In the genomic region with DNA sequence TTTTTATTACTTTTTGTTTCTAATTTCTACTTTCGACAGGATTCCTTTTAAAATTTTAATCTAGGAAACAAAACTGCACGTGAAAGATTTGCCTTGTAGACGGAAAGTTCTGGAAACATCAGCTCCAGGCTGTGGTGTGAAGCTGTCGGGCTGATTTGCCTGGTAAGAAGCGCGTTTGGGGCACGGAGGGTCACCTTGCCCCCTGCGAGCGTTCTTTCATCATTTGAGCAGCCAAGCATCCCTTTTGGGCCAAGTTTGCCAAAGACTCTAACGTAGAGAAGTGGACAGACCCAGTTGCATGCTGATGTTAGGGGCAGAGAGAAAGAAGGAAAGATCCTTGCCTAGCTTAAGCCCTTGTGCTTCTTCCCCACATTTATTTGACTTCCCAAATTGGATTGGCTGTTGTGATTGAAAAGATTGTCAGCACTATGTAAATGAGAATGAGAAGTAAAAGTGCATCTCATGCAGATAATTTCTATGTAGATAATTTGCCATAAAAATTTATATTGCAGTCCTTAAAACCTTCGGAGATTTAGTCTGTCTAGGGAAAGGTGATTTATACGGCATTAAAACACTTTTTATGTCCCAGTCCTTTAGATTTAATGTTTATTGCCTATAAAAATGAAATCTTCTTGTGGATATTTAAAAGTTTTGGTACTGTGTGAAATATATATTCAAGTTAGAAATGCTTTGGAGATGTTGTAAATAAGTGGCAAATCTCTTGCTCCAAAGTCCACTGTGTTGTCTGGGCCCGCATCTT, we compare ENCODE assay signal across 32 cellular contexts.
DNase-seq lines count a peak whose midpoint lies in the region; ATAC-seq, FAIRE-seq and TF ChIP-seq lines count a peak whose summit lies in the region.
"Had no signal": no experiment of that assay in that cellular context is flagged by ENCODE, and none has a peak within 500 bp of the region (broad histone marks: within the 10 kb centered on the region; RNA-seq: fewer than 3 reads in every experiment).

No MANE protein-coding gene starts in this region.

- H3K4me1 ChIP-seq in thyroid gland: peaks cover 31 to 41% of the 10 kb centered on the region in 2 donors
- H3K4me1 ChIP-seq: Peyer's patch had no signal

- H3K27me3 ChIP-seq in bronchial epithelial cell (ENCODE audit: control insufficient read depth, insufficient read depth, low read length) (no peaks in the 10 kb centered on the region), thyroid gland (no peaks in the 10 kb centered on the region)
- H3K27me3 ChIP-seq: BLaER1 treated with 17β-estradiol and CSF1 and Interleukin-3, amounts not matched to agents 10 nM and 100 nM; Peyer's patch had no signal

- FAIRE-seq in bronchial epithelial cell (lab: Jason Lieb, UNC): peak; percentile 43
- FAIRE-seq: A549, G401.6, GM12878 had no signal

- H3K27ac Mint-ChIP-seq in nephron: peak overlapping the region; percentile 4 to 81 (median 68)
- H3K27ac Mint-ChIP-seq: CD4-positive, alpha-beta memory T cell had no signal

- DNase-seq in HEK293T (ENCODE audit: extremely low spot score) (no peak), bronchial epithelial cell (ENCODE audit: low read depth) (no peak), thyroid gland (peak; percentile 83 to 86), GM19238 (ENCODE audit: insufficient read length, low spot score) (no peak), HT-29 (ENCODE audit: low spot score) (no peak)
- DNase-seq in stimulated activated naive CD4-positive, alpha-beta T cell (lab: John Stamatoyannopoulos, UW): no peak
- DNase-seq: AML-193; CD4-positive, alpha-beta memory T cell; COR-L47; DMS53; H7; HFFc6; NCI-H1092; NCI-H1436; NCI-H187; NCI-H2081 treated with DMSO at 0.1 percent for 48 hours; NCI-H2171; NCI-H226; NCI-H510A; NCI-H69; OCI-M1; Peyer's patch; SIG-M5; SK-N-SH had no signal

- H3K4me3 ChIP-seq in bronchial epithelial cell (ENCODE audit: low read depth, low read length) (no peak overlapping the region), thyroid gland (replicated peaks in 1 of 3) (no peak overlapping the region)
- H3K4me3 ChIP-seq: A549; BLaER1 treated with 17β-estradiol and CSF1 and Interleukin-3, amounts not matched to agents 10 nM and 100 nM; GM12878; Peyer's patch had no signal

- TF ChIP-seq CTCF in bronchial epithelial cell (IDR thresholded peaks at IDR 0.05; ENCODE audit: insufficient read depth, low read length, severe bottlenecking) (no peak), nephron (IDR thresholded peaks at IDR 0.05; ENCODE audit: unreplicated experiment in 3 of 3) (no peak), thyroid gland (IDR thresholded peaks at IDR 0.05) (no peak)

- H3K36me3 Mint-ChIP-seq in nephron (ENCODE audit: low read depth): peaks cover under 1% of the 10 kb centered on the region

- no peaks in the 10 kb centered on the region for H3K36me3 ChIP-seq in bronchial epithelial cell (ENCODE audit: control insufficient read depth, insufficient read depth, low read length)
- no peaks in the 10 kb centered on the region for H3K36me3 ChIP-seq in thyroid gland
- H3K36me3 ChIP-seq: Peyer's patch had no signal

- no peaks in the 10 kb centered on the region for H3K9me3 Mint-ChIP-seq in nephron
- H3K9me3 Mint-ChIP-seq: CD4-positive, alpha-beta memory T cell; HFFc6; IgD-negative memory B cell had no signal

- H3K4me1 Mint-ChIP-seq in nephron: peaks cover 74% of the 10 kb centered on the region

- CTCF ChIA-PET in HEK293T (lab: Yijun Ruan, JAX): no interaction called here

- peak overlapping the region; percentile 57 to 80 (median 78) for H3K27ac ChIP-seq in thyroid gland
- H3K27ac ChIP-seq: KMS-11, Peyer's patch had no signal

- no peaks in the 10 kb centered on the region for H3K27me3 Mint-ChIP-seq in nephron (ENCODE audit: low read depth)
- H3K27me3 Mint-ChIP-seq: CD4-positive, alpha-beta memory T cell; IgD-negative memory B cell had no signal

- WGBS in thyroid gland, 2 donors: 49 to 51% methylated on average over 13 of the region's 13 CpGs

- no peaks in the 10 kb centered on the region for H3K9me3 ChIP-seq in thyroid gland
- H3K9me3 ChIP-seq: A549; BLaER1 treated with 17β-estradiol and CSF1 and Interleukin-3, amounts not matched to agents 10 nM and 100 nM; Peyer's patch; SK-N-SH had no signal

- no peak for ATAC-seq in HG03159 (IDR thresholded peaks at IDR 0.05; ENCODE audit: unreplicated experiment)
- ATAC-seq: A549, GM12878 had no signal

- TF ChIP-seq POLR2A in thyroid gland (IDR thresholded peaks at IDR 0.05): no peak

- H3K4me3 Mint-ChIP-seq in nephron: no peak overlapping the region
- H3K4me3 Mint-ChIP-seq: CD4-positive, alpha-beta memory T cell; IgD-negative memory B cell had no signal

- intact Hi-C loops in thyroid gland (cut with DNase I): no loop called here

- POLR2A ChIA-PET in HEK293T (lab: Yijun Ruan, JAX): interaction anchor here (2.3 kb wide), 1 partner anchor 10 kb away, joined by 5 read pairs; no protein-coding TSS in a partner anchor

TF ChIP-seq in HEK293T, 16 proteins besides CTCF, POLR2A, EP300 and RAD21:
- TF ChIP-seq FOXA1 (IDR thresholded peaks at IDR 0.05): no peak
- peak; percentile 66; the same call in 1 of the 2 replicates for TF ChIP-seq CTBP1 (IDR thresholded peaks at IDR 0.05; ENCODE audit: borderline replicate concordance)
- TF ChIP-seq, protein P1, sequence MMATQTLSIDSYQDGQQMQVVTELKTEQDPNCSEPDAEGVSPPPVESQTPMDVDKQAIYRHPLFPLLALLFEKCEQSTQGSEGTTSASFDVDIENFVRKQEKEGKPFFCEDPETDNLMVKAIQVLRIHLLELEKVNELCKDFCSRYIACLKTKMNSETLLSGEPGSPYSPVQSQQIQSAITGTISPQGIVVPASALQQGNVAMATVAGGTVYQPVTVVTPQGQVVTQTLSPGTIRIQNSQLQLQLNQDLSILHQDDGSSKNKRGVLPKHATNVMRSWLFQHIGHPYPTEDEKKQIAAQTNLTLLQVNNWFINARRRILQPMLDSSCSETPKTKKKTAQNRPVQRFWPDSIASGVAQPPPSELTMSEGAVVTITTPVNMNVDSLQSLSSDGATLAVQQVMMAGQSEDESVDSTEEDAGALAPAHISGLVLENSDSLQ (IDR thresholded peaks at IDR 0.05): peak; percentile 86
- TF ChIP-seq FOXM1 (IDR thresholded peaks at IDR 0.05; ENCODE audit: borderline replicate concordance): no peak
- TF ChIP-seq ZNF384 (IDR thresholded peaks at IDR 0.05): no peak
- no peak for TF ChIP-seq BHLHE40 (IDR thresholded peaks at IDR 0.05; ENCODE audit: borderline replicate concordance)
TF ChIP-seq in HEK293T: peak in this region for 2.

Comparison
In these comparisons a context has a peak if more than half of its experiments do, and no peak if none do; other contexts are left out.
1. DNase-seq: peak in thyroid gland (2 of 2); none in HEK293T (single experiment), bronchial epithelial cell (single experiment), GM19238 (single experiment), stimulated activated naive CD4-positive, alpha-beta T cell (0 of 6) and HT-29 (single experiment).